ENCODE assay signal across 12 cellular contexts in the genomic region with DNA sequence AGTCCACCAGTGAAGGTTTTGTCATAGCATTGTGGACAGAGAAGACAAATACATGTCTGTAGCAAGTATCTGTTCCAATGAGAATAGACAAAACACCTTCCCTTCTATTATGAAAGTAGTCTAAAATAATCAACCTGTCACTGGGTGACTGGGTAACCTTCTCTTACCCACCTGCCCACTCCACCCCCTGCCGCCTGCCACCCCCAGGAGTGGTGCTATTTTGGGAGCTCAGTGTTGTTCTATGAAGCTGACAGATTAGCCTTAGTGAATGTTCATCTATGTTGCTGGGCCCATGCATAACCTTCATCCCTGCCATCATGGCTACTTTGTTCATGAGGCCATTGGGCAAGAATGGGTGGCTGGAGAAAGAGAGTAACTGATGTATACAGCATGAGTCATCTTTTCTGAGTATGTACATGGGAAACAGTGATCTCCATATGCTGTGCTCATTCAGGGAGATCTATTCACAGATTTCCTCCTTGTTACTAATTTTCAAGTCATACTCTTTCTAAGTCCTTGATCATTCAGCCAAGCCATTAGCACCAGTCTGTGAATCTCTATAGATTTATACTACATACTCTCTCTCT. TPM values are rescaled to one million over a fixed set of nuclear protein-coding genes. Genes with fewer than 3 reads are reported as not detected.
"Had no signal": no experiment of that assay in that cellular context is flagged by ENCODE, and none has a peak within 500 bp of the region (broad histone marks: within the 10 kb centered on the region; RNA-seq: fewer than 3 reads in every experiment).

No MANE protein-coding gene starts in this region.

- DNase-seq: activated CD4-positive, alpha-beta memory T cell treated with anti-CD3 and anti-CD28 coated beads, Interleukin-2, amount 10 ng/mL, durations not matched to agents 7 days and 5 days; activated gamma-delta T cell; activated T-cell treated with anti-CD3 and anti-CD28 coated beads, Interleukin-2, amount 50 U/mL, for 48 hours; endodermal cell; naive thymus-derived CD4-positive, alpha-beta T cell; small intestine; tibial artery; uterus had no signal

- H3K9me3 Mint-ChIP-seq: activated CD4-positive, alpha-beta memory T cell treated with anti-CD3 and anti-CD28 coated beads, Interleukin-2, amount 10 ng/mL, durations not matched to agents 7 days and 5 days; endodermal cell; naive thymus-derived CD4-positive, alpha-beta T cell had no signal

- H3K4me3 Mint-ChIP-seq: activated CD4-positive, alpha-beta memory T cell treated with anti-CD3 and anti-CD28 coated beads, Interleukin-2, amount 10 ng/mL, durations not matched to agents 7 days and 5 days; activated naive CD8-positive, alpha-beta T cell; endodermal cell; naive thymus-derived CD4-positive, alpha-beta T cell had no signal

- H3K4me1 Mint-ChIP-seq: activated CD4-positive, alpha-beta memory T cell treated with anti-CD3 and anti-CD28 coated beads, Interleukin-2, amount 10 ng/mL, durations not matched to agents 7 days and 5 days; endodermal cell; naive thymus-derived CD4-positive, alpha-beta T cell had no signal

- H3K27ac Mint-ChIP-seq: activated CD4-positive, alpha-beta memory T cell treated with anti-CD3 and anti-CD28 coated beads, Interleukin-2, amount 10 ng/mL, durations not matched to agents 7 days and 5 days; activated naive CD8-positive, alpha-beta T cell; endodermal cell; naive thymus-derived CD4-positive, alpha-beta T cell had no signal

- H3K27me3 ChIP-seq: gastroesophageal sphincter, neutrophil, tibial artery, uterus had no signal

- H3K36me3 Mint-ChIP-seq: activated naive CD8-positive, alpha-beta T cell; naive thymus-derived CD4-positive, alpha-beta T cell had no signal

- ATAC-seq: gastroesophageal sphincter; naive thymus-derived CD4-positive, alpha-beta T cell had no signal

- H3K27me3 Mint-ChIP-seq: activated CD4-positive, alpha-beta memory T cell treated with anti-CD3 and anti-CD28 coated beads, Interleukin-2, amount 10 ng/mL, durations not matched to agents 7 days and 5 days had no signal

- H3K4me3 ChIP-seq: gastroesophageal sphincter, lung, tibial artery, uterus had no signal

- FAIRE-seq: small intestine had no signal

- H3K36me3 ChIP-seq: gastroesophageal sphincter, neutrophil, tibial artery, uterus had no signal

RNA-seq across cellular contexts. Expression of a gene that starts 24.8 kb away (rescaled TPM):
- total RNA-seq: activated CD4-positive, alpha-beta memory T cell treated with anti-CD3 and anti-CD28 coated beads, Interleukin-2, amount 10 ng/mL, durations not matched to agents 7 days and 5 days; naive thymus-derived CD4-positive, alpha-beta T cell had no signal
- polyA plus RNA-seq: naive thymus-derived CD4-positive, alpha-beta T cell had no signal
